In genomic region chr4:77629885-77630284, GRCh38 we compare ENCODE assay signal across 1 cellular context.
A peak's percentile ranks its signal among the peaks of the same experiment; 100 is the strongest.
TF ChIP-seq lines count a peak whose summit lies in the region.

No MANE protein-coding gene starts in this region.

TF ChIP-seq in GM12878, 131 proteins besides CTCF, POLR2A, EP300 and RAD21 (continued from another document):
- TF ChIP-seq SKIL (IDR thresholded peaks at IDR 0.05; ENCODE audit: low read depth, poor library complexity, severe bottlenecking) (peak; percentile 32), BCL3 (IDR thresholded peaks at IDR 0.05; ENCODE audit: borderline replicate concordance, insufficient read depth, low read depth, low read length, poor library complexity, severe bottlenecking) (no peak), NR2F1 (conservative IDR thresholded peaks at IDR 0.05) (peak; percentile 73), DPF2 (IDR thresholded peaks at IDR 0.05) (peak; percentile 68), TCF3 (IDR thresholded peaks at IDR 0.05; ENCODE audit: borderline replicate concordance, insufficient read depth, low read depth, low read length) (no peak), BACH1 (IDR thresholded peaks at IDR 0.05; ENCODE audit: borderline replicate concordance) (peak; percentile 25; the same call in 1 of the 2 replicates), TCF7 (IDR thresholded peaks at IDR 0.05; ENCODE audit: borderline replicate concordance) (no peak), POLR2AphosphoS5 (IDR thresholded peaks at IDR 0.05; ENCODE audit: low read length) (no peak), CHD2 (IDR thresholded peaks at IDR 0.05; ENCODE audit: borderline replicate concordance, low read depth, low read length) (no peak), SMAD5 (IDR thresholded peaks at IDR 0.05; ENCODE audit: low read depth) (no peak), ATF7 (IDR thresholded peaks at IDR 0.05; ENCODE audit: low read depth) (0 out of 2 replicates have a peak, but pooled peaks have one; percentile 33), MEF2A (IDR thresholded peaks at IDR 0.05; ENCODE audit: insufficient read depth, low read depth, low read length) (peak; percentile 66; the same call in 1 of the 2 replicates), EED (IDR thresholded peaks at IDR 0.05; ENCODE audit: low read depth) (0 out of 2 replicates have a peak, but pooled peaks have one; percentile 23), FOXM1 (IDR thresholded peaks at IDR 0.05; ENCODE audit: low read depth, low read length) (peak; percentile 81), NR2C2 (IDR thresholded peaks at IDR 0.05; ENCODE audit: borderline replicate concordance, control insufficient read depth, insufficient read length, low read depth) (no peak), RAD51 (IDR thresholded peaks at IDR 0.05) (peak; percentile 55), YY1 (IDR thresholded peaks at IDR 0.05; ENCODE audit: low read depth, low read length) (no peak), CHD1 (IDR thresholded peaks at IDR 0.05; ENCODE audit: low read depth, low read length) (no peak), MEF2B (IDR thresholded peaks at IDR 0.05; ENCODE audit: partially characterized antibody, poor library complexity, severe bottlenecking) (peak; percentile 45), SRF (IDR thresholded peaks at IDR 0.05; ENCODE audit: low read depth in 2 of 2, low read length in 2 of 2) (no peak), JUND (IDR thresholded peaks at IDR 0.05; ENCODE audit: low read depth, low read length) (peak; percentile 63; the same call in 1 of the 2 replicates), CREB1 (IDR thresholded peaks at IDR 0.05; ENCODE audit: low read depth) (0 out of 2 replicates have a peak, but pooled peaks have one; percentile 21)
- TF ChIP-seq, protein P1, sequence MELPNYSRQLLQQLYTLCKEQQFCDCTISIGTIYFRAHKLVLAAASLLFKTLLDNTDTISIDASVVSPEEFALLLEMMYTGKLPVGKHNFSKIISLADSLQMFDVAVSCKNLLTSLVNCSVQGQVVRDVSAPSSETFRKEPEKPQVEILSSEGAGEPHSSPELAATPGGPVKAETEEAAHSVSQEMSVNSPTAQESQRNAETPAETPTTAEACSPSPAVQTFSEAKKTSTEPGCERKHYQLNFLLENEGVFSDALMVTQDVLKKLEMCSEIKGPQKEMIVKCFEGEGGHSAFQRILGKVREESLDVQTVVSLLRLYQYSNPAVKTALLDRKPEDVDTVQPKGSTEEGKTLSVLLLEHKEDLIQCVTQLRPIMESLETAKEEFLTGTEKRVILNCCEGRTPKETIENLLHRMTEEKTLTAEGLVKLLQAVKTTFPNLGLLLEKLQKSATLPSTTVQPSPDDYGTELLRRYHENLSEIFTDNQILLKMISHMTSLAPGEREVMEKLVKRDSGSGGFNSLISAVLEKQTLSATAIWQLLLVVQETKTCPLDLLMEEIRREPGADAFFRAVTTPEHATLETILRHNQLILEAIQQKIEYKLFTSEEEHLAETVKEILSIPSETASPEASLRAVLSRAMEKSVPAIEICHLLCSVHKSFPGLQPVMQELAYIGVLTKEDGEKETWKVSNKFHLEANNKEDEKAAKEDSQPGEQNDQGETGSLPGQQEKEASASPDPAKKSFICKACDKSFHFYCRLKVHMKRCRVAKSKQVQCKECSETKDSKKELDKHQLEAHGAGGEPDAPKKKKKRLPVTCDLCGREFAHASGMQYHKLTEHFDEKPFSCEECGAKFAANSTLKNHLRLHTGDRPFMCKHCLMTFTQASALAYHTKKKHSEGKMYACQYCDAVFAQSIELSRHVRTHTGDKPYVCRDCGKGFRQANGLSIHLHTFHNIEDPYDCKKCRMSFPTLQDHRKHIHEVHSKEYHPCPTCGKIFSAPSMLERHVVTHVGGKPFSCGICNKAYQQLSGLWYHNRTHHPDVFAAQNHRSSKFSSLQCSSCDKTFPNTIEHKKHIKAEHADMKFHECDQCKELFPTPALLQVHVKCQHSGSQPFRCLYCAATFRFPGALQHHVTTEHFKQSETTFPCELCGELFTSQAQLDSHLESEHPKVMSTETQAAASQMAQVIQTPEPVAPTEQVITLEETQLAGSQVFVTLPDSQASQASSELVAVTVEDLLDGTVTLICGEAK (IDR thresholded peaks at IDR 0.05; ENCODE audit: borderline replicate concordance) = no peak
